In the genomic region with DNA sequence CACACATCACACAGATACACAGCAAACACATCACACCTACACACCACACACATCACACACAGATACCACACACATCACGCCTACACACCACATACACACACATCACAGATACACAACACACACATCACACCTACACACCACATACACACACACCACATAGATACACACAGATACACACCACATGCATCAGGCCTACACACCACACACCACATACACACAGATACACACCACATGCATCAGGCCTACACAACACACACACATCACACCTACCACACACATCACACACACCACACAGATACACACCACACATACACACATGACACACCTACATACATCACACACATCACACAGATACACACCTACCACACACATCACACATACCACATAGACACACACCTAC, we compare ENCODE assay signal across 30 cellular contexts.
"Had no signal": no experiment of that assay in that cellular context is flagged by ENCODE, and none has a peak within 500 bp of the region (broad histone marks: within the 10 kb centered on the region; RNA-seq: fewer than 3 reads in every experiment).

No MANE protein-coding gene starts in this region.

- H2AFZ ChIP-seq: hepatocyte had no signal

- H3K27me3 Mint-ChIP-seq: effector memory CD8-positive, alpha-beta T cell; memory B cell; naive B cell; stimulated activated naive B cell treated with anti-CD40 and anti-IgM and Interleukin-4, amounts not matched to agents 10 μg/mL and 1 μg/mL and 100 μg/mL, for 72 hours; stimulated activated naive CD8-positive, alpha-beta T cell treated with anti-CD3 and anti-CD28 coated beads, Interleukin-15, Interleukin-2, amounts not matched to agents 100 ng/mL and 50 ng/mL, for 24 hours had no signal

- FAIRE-seq: endometrium, kidney had no signal

- H3K27me3 ChIP-seq: gastrocnemius medialis, hepatocyte, ovary, tibial nerve had no signal

- H3K4me1 ChIP-seq: gastrocnemius medialis, heart left ventricle, psoas muscle, tibial nerve had no signal

- H3K4me3 ChIP-seq: coronary artery, gastrocnemius medialis, heart left ventricle, hepatocyte, lung, mucosa of descending colon, ovary, psoas muscle, skin epidermis, thoracic aorta, tibial nerve had no signal

- H3K9me3 Mint-ChIP-seq: effector memory CD8-positive, alpha-beta T cell; memory B cell; mesothelial cell of epicardium; naive B cell; natural killer cell treated with Interleukin-12 subunit alpha and Interleukin-12 subunit beta and Interleukin-15 and Interleukin-18, amount 100 ng/mL, for 72 hours; neural crest cell; stimulated activated naive B cell treated with anti-CD40 and anti-IgM and Interleukin-4, amounts not matched to agents 10 μg/mL and 1 μg/mL and 100 μg/mL, for 72 hours; stimulated activated naive CD8-positive, alpha-beta T cell treated with anti-CD3 and anti-CD28 coated beads, Interleukin-15, Interleukin-2, amounts not matched to agents 100 ng/mL and 50 ng/mL, for 24 hours had no signal

- ATAC-seq: effector memory CD8-positive, alpha-beta T cell; gastrocnemius medialis; heart left ventricle; left lobe of liver; mucosa of descending colon; natural killer cell treated with Interleukin-12 subunit alpha and Interleukin-12 subunit beta and Interleukin-15 and Interleukin-18, amount 100 ng/mL, for 72 hours; psoas muscle; right cardiac atrium; stimulated activated naive B cell treated with anti-CD40 and anti-IgM and Interleukin-4, amounts not matched to agents 10 μg/mL and 1 μg/mL and 100 μg/mL, for 72 hours had no signal

- H3K4me3 Mint-ChIP-seq: effector memory CD8-positive, alpha-beta T cell; memory B cell; mesothelial cell of epicardium; naive B cell; natural killer cell treated with Interleukin-12 subunit alpha and Interleukin-12 subunit beta and Interleukin-15 and Interleukin-18, amount 100 ng/mL, for 72 hours; neural crest cell; stimulated activated naive B cell treated with anti-CD40 and anti-IgM and Interleukin-4, amounts not matched to agents 10 μg/mL and 1 μg/mL and 100 μg/mL, for 72 hours; stimulated activated naive CD8-positive, alpha-beta T cell treated with anti-CD3 and anti-CD28 coated beads, Interleukin-15, Interleukin-2, amounts not matched to agents 100 ng/mL and 50 ng/mL, for 24 hours had no signal

- H3K27ac Mint-ChIP-seq: effector memory CD8-positive, alpha-beta T cell; memory B cell; mesothelial cell of epicardium; naive B cell; natural killer cell treated with Interleukin-12 subunit alpha and Interleukin-12 subunit beta and Interleukin-15 and Interleukin-18, amount 100 ng/mL, for 72 hours; stimulated activated naive B cell treated with anti-CD40 and anti-IgM and Interleukin-4, amounts not matched to agents 10 μg/mL and 1 μg/mL and 100 μg/mL, for 72 hours; stimulated activated naive CD8-positive, alpha-beta T cell treated with anti-CD3 and anti-CD28 coated beads, Interleukin-15, Interleukin-2, amounts not matched to agents 100 ng/mL and 50 ng/mL, for 24 hours had no signal

- H3K27ac ChIP-seq: coronary artery, gastrocnemius medialis, heart left ventricle, hepatocyte, ovary, psoas muscle, skin epidermis, thoracic aorta, tibial nerve had no signal

- H3K9me3 ChIP-seq: gastrocnemius medialis, heart left ventricle, mucosa of descending colon, ovary, psoas muscle, thoracic aorta, tibial nerve had no signal

- H3K36me3 ChIP-seq: gastrocnemius medialis, heart left ventricle, ovary, thoracic aorta, tibial nerve had no signal

- H3K36me3 Mint-ChIP-seq: memory B cell; mesothelial cell of epicardium; naive B cell; natural killer cell treated with Interleukin-12 subunit alpha and Interleukin-12 subunit beta and Interleukin-15 and Interleukin-18, amount 100 ng/mL, for 72 hours; stimulated activated naive B cell treated with anti-CD40 and anti-IgM and Interleukin-4, amounts not matched to agents 10 μg/mL and 1 μg/mL and 100 μg/mL, for 72 hours had no signal

- H3K4me2 ChIP-seq: hepatocyte had no signal

- DNase-seq: dermis blood vessel endothelial cell; effector memory CD8-positive, alpha-beta T cell; erythroblast; foreskin fibroblast; gastrocnemius medialis; heart left ventricle; kidney; mucosa of descending colon; naive B cell; nucleus accumbens; ovary; posterior cingulate gyrus; psoas muscle; right cardiac atrium; stimulated activated CD4-positive, alpha-beta T cell treated with anti-CD3 and anti-CD28 coated beads, Interleukin-15, amount 100 ng/mL, for 24 hours; stimulated activated CD4-positive, alpha-beta T cell treated with anti-CD3 and anti-CD28 coated beads, Interleukin-2, amount 100 ng/mL, for 48 hours; stimulated activated naive B cell treated with anti-CD40 and anti-IgM and Interleukin-4, amounts not matched to agents 10 μg/mL and 1 μg/mL and 100 μg/mL, for 72 hours had no signal

- H3K4me1 Mint-ChIP-seq: memory B cell; mesothelial cell of epicardium; naive B cell; neural crest cell; stimulated activated naive B cell treated with anti-CD40 and anti-IgM and Interleukin-4, amounts not matched to agents 10 μg/mL and 1 μg/mL and 100 μg/mL, for 72 hours had no signal
